ENCODE assay signal across 15 cellular contexts in genomic region chr13:33526718-33527117, GRCh38.
"Had no signal": no experiment of that assay in that cellular context is flagged by ENCODE, and none has a peak within 500 bp of the region (broad histone marks: within the 10 kb centered on the region; RNA-seq: fewer than 3 reads in every experiment).

No MANE protein-coding gene starts in this region.

- H3K4me3 Mint-ChIP-seq: activated naive CD4-positive, alpha-beta T cell treated with anti-CD3 and anti-CD28 coated beads, Interleukin-2, amount 50 U/mL, for 24 hours; immature natural killer cell had no signal

- H3K27me3 ChIP-seq: brain microvascular endothelial cell, esophagus muscularis mucosa, neutrophil, tibial nerve, vagina had no signal

- H3K27ac ChIP-seq: brain microvascular endothelial cell, esophagus muscularis mucosa, neutrophil, tibial nerve, vagina had no signal

- ATAC-seq: left cardiac atrium; naive thymus-derived CD4-positive, alpha-beta T cell; right cardiac atrium had no signal

- H3K4me3 ChIP-seq: esophagus muscularis mucosa, lung, tibial nerve, vagina had no signal

- H3K9me3 ChIP-seq: esophagus muscularis mucosa, neutrophil, tibial nerve, vagina had no signal

- H3K36me3 Mint-ChIP-seq: activated naive CD4-positive, alpha-beta T cell treated with anti-CD3 and anti-CD28 coated beads, Interleukin-2, amount 50 U/mL, for 24 hours had no signal

- H3K27me3 Mint-ChIP-seq: activated naive CD4-positive, alpha-beta T cell treated with anti-CD3 and anti-CD28 coated beads, Interleukin-2, amount 50 U/mL, for 24 hours had no signal

- DNase-seq: activated CD4-positive, alpha-beta T cell treated with anti-CD3 and anti-CD28 coated beads, Interleukin-2, amount 50 U/mL, for 1 hour; activated T-cell treated with anti-CD3 and anti-CD28 coated beads for 4 hours; amniotic stem cell; brain microvascular endothelial cell; immature natural killer cell; left cardiac atrium; naive thymus-derived CD4-positive, alpha-beta T cell; right cardiac atrium; small intestine had no signal

- H3K27ac Mint-ChIP-seq: activated naive CD4-positive, alpha-beta T cell treated with anti-CD3 and anti-CD28 coated beads, Interleukin-2, amount 50 U/mL, for 24 hours; immature natural killer cell; naive thymus-derived CD4-positive, alpha-beta T cell had no signal

- H3K36me3 ChIP-seq: brain microvascular endothelial cell, esophagus muscularis mucosa, neutrophil, tibial nerve, vagina had no signal
